In genomic region chr7:21084286-21084685, GRCh38 we compare ENCODE assay signal across 17 cellular contexts.
A peak's percentile ranks its signal among the peaks of the same experiment; 100 is the strongest.
DNase-seq lines count a peak whose midpoint lies in the region; ATAC-seq, FAIRE-seq and TF ChIP-seq lines count a peak whose summit lies in the region.
"Had no signal": no experiment of that assay in that cellular context is flagged by ENCODE, and none has a peak within 500 bp of the region (broad histone marks: within the 10 kb centered on the region; RNA-seq: fewer than 3 reads in every experiment).

No MANE protein-coding gene starts in this region.

- TF ChIP-seq EP300 in HepG2 (IDR thresholded peaks at IDR 0.05; ENCODE audit: low read depth in 2 of 2, low read length in 2 of 2) (no peak), HepG2 (CRISPR knock-in tag; IDR thresholded peaks at IDR 0.05; ENCODE audit: borderline replicate concordance) (no peak)

- TF ChIP-seq RAD21 in HepG2 (CRISPR knock-in tag; IDR thresholded peaks at IDR 0.05) = no peak

- H3K27me3 ChIP-seq in HepG2 (ENCODE audit: control insufficient read depth in 1 of 2, insufficient read depth in 2 of 2, low read length in 2 of 2) = 0 out of 5 replicates have a peak, but pooled peaks cover 0 to 1% of the 10 kb centered on the region in 2 experiments
- no peaks in the 10 kb centered on the region for H3K27me3 ChIP-seq in right lobe of liver
- peaks cover 25% of the 10 kb centered on the region for H3K27me3 ChIP-seq in foreskin keratinocyte

- intact Hi-C loops in HepG2 (cut with micrococcal nuclease; ENCODE audit: unreplicated experiment) (no loop called here), right lobe of liver (cut with DNase I) (no loop called here)

- H3K79me2 ChIP-seq in HepG2 (ENCODE audit: insufficient read depth, low read length) = no peaks in the 10 kb centered on the region

- H3K27ac ChIP-seq in HepG2 (ENCODE audit: extremely low read length, insufficient read depth, low read length) (no peak overlapping the region), right lobe of liver (no peak overlapping the region), foreskin keratinocyte (no peak overlapping the region)
- H3K27ac ChIP-seq: 22Rv1 had no signal

- no peak for TF ChIP-seq CTCF in HepG2 (CRISPR knock-in tag; IDR thresholded peaks at IDR 0.05)
- no peak for TF ChIP-seq CTCF in right lobe of liver (IDR thresholded peaks at IDR 0.05)
- no peak for TF ChIP-seq CTCF in foreskin keratinocyte (conservative IDR thresholded peaks at IDR 0.05)

- DNase-seq in DMS153 (lab: John Stamatoyannopoulos, UW) (peak; percentile 13), DMS153 treated with DMSO at 0.1 percent for 48 hours (lab: John Stamatoyannopoulos, UW; ENCODE audit: unreplicated experiment) (no peak), HepG2 (ENCODE audit: low spot score) (no peak), right lobe of liver (no peak), foreskin keratinocyte (peak in 1 of 2 donors; percentile 15), urothelium cell line (ENCODE audit: low spot score) (no peak), NCI-H1436 (lab: John Stamatoyannopoulos, UW) (no peak)
- DNase-seq in activated CD4-positive, alpha-beta T cell treated with anti-CD3 and anti-CD28 coated beads, Interleukin-2, amount 50 U/mL, for 4 hours = no peak
- DNase-seq: CD8-positive, alpha-beta T cell; COR-L47; DMS79; H7 had no signal

- H3K36me3 ChIP-seq in HepG2 (replicated peaks in 1 of 2; ENCODE audit: control insufficient read depth in 1 of 2, insufficient read depth in 2 of 2, low read length in 2 of 2) = no peaks in the 10 kb centered on the region
- no peaks in the 10 kb centered on the region for H3K36me3 ChIP-seq in right lobe of liver

- H3K4me1 ChIP-seq in HepG2 (ENCODE audit: insufficient read depth, low read length) = no peaks in the 10 kb centered on the region
- H3K4me1 ChIP-seq in right lobe of liver = no peaks in the 10 kb centered on the region
- H3K4me1 ChIP-seq in foreskin keratinocyte = peaks cover 12% of the 10 kb centered on the region

- 32% methylated on average over 7 of the region's 7 CpGs for WGBS in HepG2 (ENCODE audit: low lambda C conversion rate)
- WGBS in right lobe of liver (ENCODE audit: insufficient coverage, low coverage, low lambda C conversion rate, missing lambda C conversion rate) = 68% methylated on average over 7 of the region's 7 CpGs

- ATAC-seq in HepG2 = no peak
- no peak for ATAC-seq in right lobe of liver
- peak; percentile 20 for ATAC-seq in foreskin keratinocyte
- ATAC-seq: CD8-positive, alpha-beta T cell; GM12878 had no signal

- H3K4me3 ChIP-seq in HepG2 (replicated peaks in 1 of 3; ENCODE audit: insufficient read depth in 1 of 3, low read depth in 2 of 3, low read length in 3 of 3) (no peak overlapping the region), right lobe of liver (no peak overlapping the region)
- H3K4me3 ChIP-seq: GM12878 had no signal

- POLR2A ChIA-PET in HepG2 (lab: Yijun Ruan, JAX) = no interaction called here

- H3K9ac ChIP-seq in HepG2 (ENCODE audit: insufficient read depth, low read depth, low read length) = no peak overlapping the region

- no peaks in the 10 kb centered on the region for H4K20me1 ChIP-seq in HepG2 (ENCODE audit: insufficient read depth, low read length)

- in situ Hi-C loops in HepG2 (cut with HindIII; ENCODE audit: extremely low pct_ligation_motif_present, low pct_unique_long_range_greater_than_20kb) = no loop called here

- TF ChIP-seq POLR2A in HepG2 (IDR thresholded peaks at IDR 0.05; ENCODE audit: insufficient read depth in 1 of 2, low read depth in 2 of 2, low read length in 2 of 2) = no peak
- no peak for TF ChIP-seq POLR2A in right lobe of liver (IDR thresholded peaks at IDR 0.05)

- no peak overlapping the region for H3K4me2 ChIP-seq in HepG2 (ENCODE audit: low read depth, low read length)

- H3K9me3 ChIP-seq in HepG2 (ENCODE audit: low read length) (no peaks in the 10 kb centered on the region), right lobe of liver (no peaks in the 10 kb centered on the region)

- BruUV-seq in HepG2 (replicated peaks; lab: Mats Ljungman, UMichigan) = no TSS peak

- H2AFZ ChIP-seq in HepG2 (ENCODE audit: low read length) = no peak overlapping the region

- FAIRE-seq in HepG2 (lab: Jason Lieb, UNC) (no peak), urothelium cell line (lab: Jason Lieb, UNC) (peak; percentile 71)
- FAIRE-seq: D721Med, GM12878, GM18507, HTR-8/SVneo had no signal

- CTCF ChIA-PET in HepG2 (lab: Yijun Ruan, JAX; ENCODE audit: low intra/inter-chr PET ratio, low total read pairs) = no interaction called here

TF ChIP-seq in HepG2, 621 proteins besides CTCF, POLR2A, EP300 and RAD21:
- TF ChIP-seq CENPT (CRISPR knock-in tag; IDR thresholded peaks at IDR 0.05; ENCODE audit: low read depth) (no peak), ATF4 (CRISPR knock-in tag; IDR thresholded peaks at IDR 0.05) (no peak), CREB1 (IDR thresholded peaks at IDR 0.05) (peak; percentile 24; the same call in 1 of the 2 replicates), CREB1 (CRISPR knock-in tag; IDR thresholded peaks at IDR 0.05) (no peak)
TF ChIP-seq in HepG2: peak in this region for 1.
